ENCODE assay signal across 9 cellular contexts in the genomic region with DNA sequence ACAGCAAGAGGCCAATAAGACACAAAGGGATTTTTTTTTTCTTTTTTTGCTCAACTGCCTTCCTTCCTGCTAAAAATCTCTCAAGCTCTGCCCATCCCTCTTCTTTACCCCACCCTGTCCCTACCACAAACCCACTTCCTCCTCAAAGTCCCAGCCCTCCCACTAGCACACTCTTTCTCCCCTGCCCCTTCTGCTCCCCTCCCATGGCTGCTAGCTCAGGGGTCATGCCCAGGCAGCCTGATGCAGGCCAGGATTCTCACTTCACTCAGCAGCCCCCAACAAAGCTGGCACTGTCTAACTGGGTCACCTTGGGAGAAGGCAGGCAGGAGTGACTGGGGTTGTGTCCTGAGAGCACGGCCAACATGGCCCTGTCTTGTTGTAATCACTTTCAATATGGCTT. TPM values are rescaled to one million over a fixed set of nuclear protein-coding genes. Genes with fewer than 3 reads are reported as not detected.
DNase-seq lines count a peak whose midpoint lies in the region; ATAC-seq and TF ChIP-seq lines count a peak whose summit lies in the region.
"Had no signal": no experiment of that assay in that cellular context is flagged by ENCODE, and none has a peak within 500 bp of the region (broad histone marks: within the 10 kb centered on the region; RNA-seq: fewer than 3 reads in every experiment).

No MANE protein-coding gene starts in this region.

- H3K36me3 Mint-ChIP-seq in H9 (ENCODE audit: insufficient read depth in 1 of 3, low read depth in 3 of 3) = no peaks in the 10 kb centered on the region

- peak overlapping the region in 2 of 3 experiments; percentile 32 to 72; a peak in 2 of 7 replicates for H3K27ac Mint-ChIP-seq in H9

- no peaks in the 10 kb centered on the region for H3K9me3 Mint-ChIP-seq in H9

- no peaks in the 10 kb centered on the region for H3K36me3 ChIP-seq in left lung
- no peaks in the 10 kb centered on the region for H3K36me3 ChIP-seq in transverse colon

- DNase-seq in CD1c-positive myeloid dendritic cell (ENCODE audit: extremely low spot score) (peak; percentile 21), H9 (no peak), T-helper 9 cell (peak; percentile 10), left lung (no peak), transverse colon (no peak), nucleus accumbens (lab: John Stamatoyannopoulos, UW) (no peak)
- DNase-seq: psoas muscle had no signal

- no peak overlapping the region for H2BK20ac ChIP-seq in H9 (ENCODE audit: low read depth, low read length, poor library complexity, severe bottlenecking)

- no peak overlapping the region for H2AK5ac ChIP-seq in H9 (ENCODE audit: insufficient read length, low read length)

- peaks cover 5 to 9% of the 10 kb centered on the region in 2 experiments for H3K4me1 Mint-ChIP-seq in H9

- H2BK15ac ChIP-seq in H9 (ENCODE audit: low read depth, low read length) = no peak overlapping the region

- H3K18ac ChIP-seq in H9 (ENCODE audit: insufficient read length, low read depth, low read length) = no peak overlapping the region

- H3T11ph ChIP-seq in H9 (ENCODE audit: low read length) = no peak overlapping the region

- TF ChIP-seq POLR2A in transverse colon (IDR thresholded peaks at IDR 0.05) = no peak

- peak; percentile 70 for ATAC-seq in left lung
- no peak for ATAC-seq in GM18517 (IDR thresholded peaks at IDR 0.05; ENCODE audit: unreplicated experiment)
- no peak for ATAC-seq in HG02884 (IDR thresholded peaks at IDR 0.05; ENCODE audit: unreplicated experiment)

- H3K14ac ChIP-seq in H9 (ENCODE audit: insufficient read depth, low read length) = no peak overlapping the region

- H2BK5ac ChIP-seq in H9 (ENCODE audit: insufficient read length, low read length) = no peak overlapping the region

- no peaks in the 10 kb centered on the region for H3K79me2 ChIP-seq in H9 (ENCODE audit: insufficient read depth, low read length)

- TF ChIP-seq EP300 in transverse colon (IDR thresholded peaks at IDR 0.05; ENCODE audit: low read depth) = no peak

- no peaks in the 10 kb centered on the region for H3K27me3 Mint-ChIP-seq in H9 (ENCODE audit: low read depth)

- H3K9me3 ChIP-seq in H9 (ENCODE audit: control insufficient read depth, low read depth, low read length) (no peaks in the 10 kb centered on the region), left lung (no peaks in the 10 kb centered on the region), transverse colon (no peaks in the 10 kb centered on the region)
- H3K9me3 ChIP-seq: psoas muscle had no signal

- H3K9ac ChIP-seq in H9 (ENCODE audit: extremely low read depth, insufficient read length, low read length) = no peak overlapping the region

- no peak overlapping the region for H2BK120ac ChIP-seq in H9 (ENCODE audit: low read depth, low read length, poor library complexity, severe bottlenecking)

- H3K27me3 ChIP-seq in H9 (ENCODE audit: insufficient read depth, low read length) (no peaks in the 10 kb centered on the region), left lung (no peaks in the 10 kb centered on the region), transverse colon (no peaks in the 10 kb centered on the region)

- H3K56ac ChIP-seq in H9 (ENCODE audit: insufficient read length, low read depth, low read length) = no peak overlapping the region

- no peak overlapping the region for H4K8ac ChIP-seq in H9 (replicated peaks; ENCODE audit: insufficient read length, low read depth, low read length)

- H3K4me3 ChIP-seq in left lung = no peak overlapping the region
- no peak overlapping the region for H3K4me3 ChIP-seq in transverse colon
- H3K4me3 ChIP-seq: psoas muscle had no signal

- H3K4me3 Mint-ChIP-seq in H9 = no peak overlapping the region

- no peak overlapping the region for H2AFZ ChIP-seq in H9 (ENCODE audit: low read length)

- no peak overlapping the region for H3K4ac ChIP-seq in H9 (ENCODE audit: low read depth, low read length)

- intact Hi-C loops in left lung (cut with DNase I) = no loop called here
- intact Hi-C loops in transverse colon (cut with DNase I; ENCODE audit: low total_unique reads) = no loop called here

- no peak overlapping the region for H4K91ac ChIP-seq in H9 (ENCODE audit: insufficient read length, low read depth, low read length)

- H3K4me2 ChIP-seq in H9 (ENCODE audit: insufficient read depth, insufficient read length, low read length) = no peak overlapping the region

- H3K23ac ChIP-seq in H9 (ENCODE audit: insufficient read length, low read depth, low read length) = no peak overlapping the region

- no peaks in the 10 kb centered on the region for H4K20me1 ChIP-seq in H9 (ENCODE audit: control insufficient read depth, insufficient read depth, insufficient read length)

- WGBS in H9 (ENCODE audit: extremely low coverage, insufficient read length, low lambda C conversion rate) = no CpG with 5 or more reads among the region's 1 CpG
- 77% methylated on average over 1 of the region's 1 CpG; no CpG with 5 or more reads in 1 of the 2 donors for WGBS in transverse colon (ENCODE audit: low coverage in 1 of 2), 2 donors

- in situ Hi-C loops in transverse colon (cut with MboI; ENCODE audit: low pct_ligation_motif_present in 1 of 4, low pct_unique_long_range_greater_than_20kb in 1 of 4, low sequenced_read_pairs in 3 of 4) = no loop called here

- no peak overlapping the region for H2BK12ac ChIP-seq in H9 (ENCODE audit: insufficient read length, low read depth, low read length)

- H3K27ac ChIP-seq in H9 (ENCODE audit: insufficient read length, low read depth, low read length) (no peak overlapping the region), left lung (peak overlapping the region in 1 of 2 donors; percentile 94), transverse colon (no peak overlapping the region)
- H3K27ac ChIP-seq: psoas muscle had no signal

- no peak overlapping the region for H4K5ac ChIP-seq in H9 (ENCODE audit: insufficient read length, low read depth, low read length)

- H3K23me2 ChIP-seq in H9 (ENCODE audit: insufficient read length, low read depth, low read length, poor library complexity, severe bottlenecking) = no peaks in the 10 kb centered on the region

- no peak for TF ChIP-seq CTCF in H9 (conservative IDR thresholded peaks at IDR 0.05)
- no peak for TF ChIP-seq CTCF in left lung (IDR thresholded peaks at IDR 0.05)
- TF ChIP-seq CTCF in transverse colon (IDR thresholded peaks at IDR 0.05) = no peak

- no peaks in the 10 kb centered on the region; the same call in 1 of the 2 replicates for H3K4me1 ChIP-seq in H9 (ENCODE audit: insufficient read depth, low read length)
- H3K4me1 ChIP-seq in left lung = peaks cover 4 to 50% of the 10 kb centered on the region in 2 donors
- peaks cover 0 to 4% (median 0%) of the 10 kb centered on the region in 4 donors for H3K4me1 ChIP-seq in transverse colon
- H3K4me1 ChIP-seq: psoas muscle had no signal

- no peaks in the 10 kb centered on the region for H3K79me1 ChIP-seq in H9 (ENCODE audit: insufficient read depth, low read depth, low read length, poor library complexity, severe bottlenecking)

RNA-seq across cellular contexts. Expression of a gene that starts 28.8 kb away (rescaled TPM):
- 22.0 and 22.2 TPM in 2 replicates for total RNA-seq in H9 (2021)
- 10 to 100 TPM; 61.1 to 71.9 TPM for total RNA-seq in left lung
- total RNA-seq in transverse colon = 10 to 100 TPM; 32.2 to 68.3 (median 51.8) TPM

Comparison
In these comparisons a context has a peak if more than half of its experiments do, and no peak if none do; other contexts are left out.
1. DNase-seq: peak in CD1c-positive myeloid dendritic cell (single experiment) and T-helper 9 cell (single experiment); none in H9 (single experiment), left lung (0 of 2), transverse colon (single experiment) and nucleus accumbens (0 of 56).